30 cellular contexts compared by ENCODE assay signal in genomic region chr1:84613887-84614286, GRCh38.
"Had no signal": no experiment of that assay in that cellular context is flagged by ENCODE, and none has a peak within 500 bp of the region (broad histone marks: within the 10 kb centered on the region; RNA-seq: fewer than 3 reads in every experiment).

No MANE protein-coding gene starts in this region.

- H3K27ac ChIP-seq: neutrophil, pancreas, prostate gland, skin epidermis, spleen, suprapubic skin, testis, tibial artery, transverse colon, upper lobe of right lung, uterus had no signal

- H3K4me3 Mint-ChIP-seq: naive thymus-derived CD8-positive, alpha-beta T cell; natural killer cell treated with Interleukin-12 subunit alpha and Interleukin-12 subunit beta and Interleukin-15 and Interleukin-18, amount 100 ng/mL, for 72 hours; nephron progenitor cell; neural crest cell; stimulated activated memory B cell treated with anti-CD40 and anti-IgM and Interleukin-4, amounts not matched to agents 10 μg/mL and 1 μg/mL and 100 μg/mL, for 72 hours; stimulated activated naive CD8-positive, alpha-beta T cell treated with anti-CD3 and anti-CD28 coated beads, Interleukin-15, amount 100 ng/mL, for 72 hours; type B pancreatic cell had no signal

- H3K9me3 Mint-ChIP-seq: natural killer cell treated with Interleukin-12 subunit alpha and Interleukin-12 subunit beta and Interleukin-15 and Interleukin-18, amount 100 ng/mL, for 72 hours; stimulated activated memory B cell treated with anti-CD40 and anti-IgM and Interleukin-4, amounts not matched to agents 10 μg/mL and 1 μg/mL and 100 μg/mL, for 72 hours had no signal

- H3K4me1 Mint-ChIP-seq: stimulated activated memory B cell treated with anti-CD40 and anti-IgM and Interleukin-4, amounts not matched to agents 10 μg/mL and 1 μg/mL and 100 μg/mL, for 72 hours had no signal

- H3K27ac Mint-ChIP-seq: natural killer cell treated with Interleukin-12 subunit alpha and Interleukin-12 subunit beta and Interleukin-15 and Interleukin-18, amount 100 ng/mL, for 72 hours; nephron progenitor cell; stimulated activated memory B cell treated with anti-CD40 and anti-IgM and Interleukin-4, amounts not matched to agents 10 μg/mL and 1 μg/mL and 100 μg/mL, for 72 hours; stimulated activated naive CD8-positive, alpha-beta T cell treated with anti-CD3 and anti-CD28 coated beads, Interleukin-15, amount 100 ng/mL, for 72 hours; type B pancreatic cell had no signal

- H3K36me3 ChIP-seq: neutrophil, pancreas, prostate gland, spleen, suprapubic skin, tibial artery, transverse colon, upper lobe of right lung, uterus had no signal

- H3K36me3 Mint-ChIP-seq: stimulated activated memory B cell treated with anti-CD40 and anti-IgM and Interleukin-4, amounts not matched to agents 10 μg/mL and 1 μg/mL and 100 μg/mL, for 72 hours had no signal

- FAIRE-seq: pancreas had no signal

- H3K9me3 ChIP-seq: neutrophil, pancreas, prostate gland, suprapubic skin, testis, upper lobe of right lung, uterus had no signal

- H3K27me3 ChIP-seq: neutrophil, pancreas, spleen, suprapubic skin, testis, tibial artery, transverse colon, upper lobe of right lung, uterus had no signal

- H3K4me1 ChIP-seq: pancreas, prostate gland, suprapubic skin, testis, uterus had no signal

- H3K27me3 Mint-ChIP-seq: stimulated activated memory B cell treated with anti-CD40 and anti-IgM and Interleukin-4, amounts not matched to agents 10 μg/mL and 1 μg/mL and 100 μg/mL, for 72 hours; stimulated activated naive CD8-positive, alpha-beta T cell treated with anti-CD3 and anti-CD28 coated beads, Interleukin-15, amount 100 ng/mL, for 72 hours; type B pancreatic cell had no signal

- ATAC-seq: naive thymus-derived CD8-positive, alpha-beta T cell; natural killer cell treated with Interleukin-12 subunit alpha and Interleukin-12 subunit beta and Interleukin-15 and Interleukin-18, amount 100 ng/mL, for 72 hours; pancreas; right cardiac atrium; sciatic nerve; stimulated activated memory B cell treated with anti-CD40 and anti-IgM and Interleukin-4, amounts not matched to agents 10 μg/mL and 1 μg/mL and 100 μg/mL, for 72 hours; stimulated activated naive CD8-positive, alpha-beta T cell treated with anti-CD3 and anti-CD28 coated beads, Interleukin-15, amount 100 ng/mL, for 72 hours; stimulated activated naive CD8-positive, alpha-beta T cell treated with anti-CD3 and anti-CD28 coated beads, Interleukin-15, Interleukin-2, amounts not matched to agents 100 U/mL and 50 U/mL, for 24 hours; upper lobe of right lung had no signal

- H3K4me3 ChIP-seq: pancreas, prostate gland, skin epidermis, smooth muscle cell, spleen, suprapubic skin, testis, tibial artery, transverse colon, upper lobe of right lung, uterus had no signal

- DNase-seq: naive thymus-derived CD8-positive, alpha-beta T cell; nephron progenitor cell; nucleus accumbens; pancreas; right cardiac atrium; spleen; stimulated activated CD4-positive, alpha-beta T cell treated with anti-CD3 and anti-CD28 coated beads, Interleukin-12 subunit alpha, Interleukin-12 subunit beta, amount 100 ng/mL, for 4 hours; stimulated activated CD4-positive, alpha-beta T cell treated with anti-CD3 and anti-CD28 coated beads, Interleukin-1b, Interleukin-23, amount 100 ng/mL, for 48 hours; stimulated activated CD4-positive, alpha-beta T cell treated with anti-CD3 and anti-CD28 coated beads, Interleukin-4, amount 100 ng/mL, for 1 hour; stimulated activated CD4-positive, alpha-beta T cell treated with anti-CD3 and anti-CD28 coated beads, Interleukin-4, amount 100 ng/mL, for 4 hours; stimulated activated CD8-positive, alpha-beta memory T cell treated with anti-CD3 and anti-CD28 coated beads, Interleukin-4, amount 100 ng/mL, for 48 hours; stimulated activated naive CD4-positive, alpha-beta T cell; stimulated activated naive CD8-positive, alpha-beta T cell treated with anti-CD3 and anti-CD28 coated beads, Interleukin-15, amount 100 ng/mL, for 72 hours; stimulated activated naive CD8-positive, alpha-beta T cell treated with anti-CD3 and anti-CD28 coated beads, Interleukin-15, Interleukin-2, amounts not matched to agents 100 U/mL and 50 U/mL, for 24 hours; substantia nigra; testis; tibial artery; transverse colon; upper lobe of right lung; uterus had no signal

- H3K4me2 ChIP-seq: smooth muscle cell had no signal
